In genomic region chr12:6966351-6966750, GRCh38 we compare ENCODE assay signal across 16 cellular contexts. TPM values are rescaled to one million over a fixed set of nuclear protein-coding genes. Genes with fewer than 3 reads are reported as not detected.
A peak's percentile ranks its signal among the peaks of the same experiment; 100 is the strongest.
DNase-seq lines count a peak whose midpoint lies in the region; TF ChIP-seq lines count a peak whose summit lies in the region.
"Had no signal": no experiment of that assay in that cellular context is flagged by ENCODE, and none has a peak within 500 bp of the region (broad histone marks: within the 10 kb centered on the region; RNA-seq: fewer than 3 reads in every experiment).

No MANE protein-coding gene starts in this region.

- H3K27me3 ChIP-seq in transverse colon (no peaks in the 10 kb centered on the region), HAP-1 (ENCODE audit: low read depth) (no peaks in the 10 kb centered on the region), Caco-2 (replicated peaks; ENCODE audit: control insufficient read depth, insufficient read depth, low read length) (no peaks in the 10 kb centered on the region)

- no peaks in the 10 kb centered on the region for H3K27me3 Mint-ChIP-seq in activated naive CD4-positive, alpha-beta T cell treated with anti-CD3 and anti-CD28 coated beads, Interleukin-2, amount 50 U/mL, for 24 hours
- H3K27me3 Mint-ChIP-seq in activated CD4-positive, alpha-beta memory T cell treated with anti-CD3 and anti-CD28 coated beads for 36 hours, result no peaks in the 10 kb centered on the region
- H3K27me3 Mint-ChIP-seq in endothelial cell (ENCODE audit: unreplicated experiment) (peaks cover 18% of the 10 kb centered on the region), Caco-2 (ENCODE audit: insufficient read depth, unreplicated experiment) (no peaks in the 10 kb centered on the region)

- H3K4me3 ChIP-seq in transverse colon (no peak overlapping the region), HAP-1 (no peak overlapping the region), Caco-2 (ENCODE audit: low read depth, low read length) (no peak overlapping the region)

- POLR2A ChIA-PET in activated CD4-positive, alpha-beta memory T cell treated with anti-CD3 and anti-CD28 coated beads for 36 hours (lab: Charles Lee), result interaction anchor here (13.2 kb wide), 1 partner anchor 19 kb away, joined by 507 read pairs; the partner anchor contains the start of genes C12orf57, PTPN6 and RNU7-1
- POLR2A ChIA-PET in Caco-2 (lab: Charles Lee), result interaction anchor here (9.3 kb wide), 1 partner anchor 21 kb away, joined by 237 read pairs; the partner anchor contains the start of genes C12orf57 and RNU7-1

- in situ Hi-C loops in transverse colon (cut with MboI; ENCODE audit: low pct_ligation_motif_present in 1 of 4, low pct_unique_long_range_greater_than_20kb in 1 of 4, low sequenced_read_pairs in 3 of 4) (no loop called here), HAP-1 (cut with MboI; ENCODE audit: low sequenced_read_pairs) (no loop called here)

- H3K9me3 Mint-ChIP-seq in activated naive CD4-positive, alpha-beta T cell treated with anti-CD3 and anti-CD28 coated beads, Interleukin-2, amount 50 U/mL, for 24 hours, result no peaks in the 10 kb centered on the region
- no peaks in the 10 kb centered on the region for H3K9me3 Mint-ChIP-seq in activated CD4-positive, alpha-beta memory T cell treated with anti-CD3 and anti-CD28 coated beads for 36 hours
- H3K9me3 Mint-ChIP-seq in endothelial cell (ENCODE audit: unreplicated experiment), result no peaks in the 10 kb centered on the region
- H3K9me3 Mint-ChIP-seq in Caco-2 (ENCODE audit: unreplicated experiment), result no peaks in the 10 kb centered on the region

- no peak for TF ChIP-seq CTCF in endothelial cell (IDR thresholded peaks at IDR 0.05; ENCODE audit: unreplicated experiment)
- TF ChIP-seq CTCF in transverse colon (IDR thresholded peaks at IDR 0.05), result no peak
- TF ChIP-seq CTCF in Caco-2 (IDR thresholded peaks at IDR 0.05; ENCODE audit: insufficient read depth in 1 of 2, low read depth in 1 of 2, low read length in 1 of 2, severe bottlenecking in 1 of 2, unreplicated experiment in 1 of 2), result no peak

- H3K9me3 ChIP-seq in transverse colon (no peaks in the 10 kb centered on the region), HAP-1 (no peaks in the 10 kb centered on the region), Caco-2 (no peaks in the 10 kb centered on the region)

- TF ChIP-seq EP300 in transverse colon (IDR thresholded peaks at IDR 0.05; ENCODE audit: low read depth), result no peak

- CTCF ChIA-PET in activated CD4-positive, alpha-beta memory T cell treated with anti-CD3 and anti-CD28 coated beads for 36 hours (lab: Charles Lee), result interaction anchor here (1.0 to 13.5 kb wide), 4 partner anchors 17 to 141 kb away, joined by 3 to 586 read pairs (median 16); partner anchors contain the start of genes C12orf57, PTPN6 and RNU7-1
- CTCF ChIA-PET in Caco-2 (lab: Charles Lee), result interaction anchor here (0.7 to 8.6 kb wide), 2 partner anchors 21 to 55 kb away, joined by 4 to 241 read pairs; partner anchors contain the start of genes C12orf57 and RNU7-1

- no peak for TF ChIP-seq POLR2A in transverse colon (IDR thresholded peaks at IDR 0.05)

- BruUV-seq in Caco-2 (replicated peaks; lab: Mats Ljungman, UMichigan), result no TSS peak

- intact Hi-C loops in activated CD4-positive, alpha-beta memory T cell treated with anti-CD3 and anti-CD28 coated beads for 36 hours (cut with micrococcal nuclease), result no loop called here
- intact Hi-C loops in transverse colon (cut with DNase I; ENCODE audit: low total_unique reads), result loop anchor here (10.0 kb wide), 1 partner anchor 138 kb away; the partner anchor contains the start of gene C1RL
- intact Hi-C loops in Caco-2 (cut with micrococcal nuclease; ENCODE audit: unreplicated experiment), result no loop called here

- DNase-seq in activated naive CD4-positive, alpha-beta T cell treated with anti-CD3 and anti-CD28 coated beads, Interleukin-2, amount 50 U/mL, for 16 hours, result no peak
- no peak for DNase-seq in activated CD4-positive, alpha-beta memory T cell treated with anti-CD3 and anti-CD28 coated beads for 36 hours
- DNase-seq in endothelial cell (ENCODE audit: low spot score) (no peak), transverse colon (no peak), COLO668 (lab: John Stamatoyannopoulos, UW; ENCODE audit: unreplicated experiment) (no peak), HAP-1 (ENCODE audit: low spot score in 2 of 2) (no peak), Caco-2 (no peak)
- DNase-seq: activated CD4-positive, alpha-beta T cell treated with anti-CD3 and anti-CD28 coated beads for 48 hours; effector memory CD4-positive, alpha-beta T cell; NCI-H774; stimulated activated CD4-positive, alpha-beta T cell treated with anti-CD3 and anti-CD28 coated beads, Interleukin-4, amount 100 ng/mL, for 24 hours had no signal

- peak overlapping the region; percentile 67 for H3K4me3 Mint-ChIP-seq in activated naive CD4-positive, alpha-beta T cell treated with anti-CD3 and anti-CD28 coated beads, Interleukin-2, amount 50 U/mL, for 24 hours
- H3K4me3 Mint-ChIP-seq in activated CD4-positive, alpha-beta memory T cell treated with anti-CD3 and anti-CD28 coated beads for 36 hours, result no peak overlapping the region
- H3K4me3 Mint-ChIP-seq in endothelial cell (ENCODE audit: unreplicated experiment), result peak overlapping the region; percentile 80
- H3K4me3 Mint-ChIP-seq in Caco-2 (ENCODE audit: unreplicated experiment), result no peak overlapping the region

- 59 to 62% methylated on average over 4 to 7 of the region's 7 CpGs for WGBS in transverse colon (ENCODE audit: low coverage in 1 of 2), 2 donors

- peaks cover 26% of the 10 kb centered on the region for H3K36me3 Mint-ChIP-seq in activated naive CD4-positive, alpha-beta T cell treated with anti-CD3 and anti-CD28 coated beads, Interleukin-2, amount 50 U/mL, for 24 hours
- H3K36me3 Mint-ChIP-seq in activated CD4-positive, alpha-beta memory T cell treated with anti-CD3 and anti-CD28 coated beads for 36 hours, result peaks cover 47% of the 10 kb centered on the region
- H3K36me3 Mint-ChIP-seq in endothelial cell (ENCODE audit: low read depth, unreplicated experiment) (peaks cover 31% of the 10 kb centered on the region), Caco-2 (ENCODE audit: insufficient read depth, unreplicated experiment) (peaks cover 97% of the 10 kb centered on the region)

- H3K27ac Mint-ChIP-seq in activated naive CD4-positive, alpha-beta T cell treated with anti-CD3 and anti-CD28 coated beads, Interleukin-2, amount 50 U/mL, for 24 hours, result peak overlapping the region; percentile 69
- H3K27ac Mint-ChIP-seq in activated CD4-positive, alpha-beta memory T cell treated with anti-CD3 and anti-CD28 coated beads for 36 hours, result peak overlapping the region; percentile 89
- peak overlapping the region; percentile 61 for H3K27ac Mint-ChIP-seq in endothelial cell (ENCODE audit: unreplicated experiment)
- no peak overlapping the region for H3K27ac Mint-ChIP-seq in Caco-2 (ENCODE audit: unreplicated experiment)

- H3K4me1 Mint-ChIP-seq in activated naive CD4-positive, alpha-beta T cell treated with anti-CD3 and anti-CD28 coated beads, Interleukin-2, amount 50 U/mL, for 24 hours, result peaks cover 51% of the 10 kb centered on the region
- peaks cover 62% of the 10 kb centered on the region for H3K4me1 Mint-ChIP-seq in activated CD4-positive, alpha-beta memory T cell treated with anti-CD3 and anti-CD28 coated beads for 36 hours (ENCODE audit: low read depth)
- H3K4me1 Mint-ChIP-seq in endothelial cell (ENCODE audit: unreplicated experiment) (peaks cover 44% of the 10 kb centered on the region), Caco-2 (ENCODE audit: low read depth, unreplicated experiment) (peaks cover 26% of the 10 kb centered on the region)

- H3K4me1 ChIP-seq in transverse colon, result peaks cover 26 to 61% (median 46%) of the 10 kb centered on the region in 4 donors
- peaks cover 20% of the 10 kb centered on the region for H3K4me1 ChIP-seq in HAP-1
- peaks cover 33% of the 10 kb centered on the region for H3K4me1 ChIP-seq in Caco-2

- H3K27ac ChIP-seq in transverse colon, result peak overlapping the region; percentile 89 to 95 (median 94)

- H3K36me3 ChIP-seq in transverse colon, result peaks cover 0 to 18% (median 9%) of the 10 kb centered on the region in 4 donors
- peaks cover 56% of the 10 kb centered on the region for H3K36me3 ChIP-seq in HAP-1 (replicated peaks)
- peaks cover 19% of the 10 kb centered on the region for H3K36me3 ChIP-seq in Caco-2 (ENCODE audit: control insufficient read depth, insufficient read depth, low read length)

RNA-seq across cellular contexts. Expression of gene PHB2, which starts 4.1 kb away (rescaled TPM):
- total RNA-seq in activated CD4-positive, alpha-beta memory T cell treated with anti-CD3 and anti-CD28 coated beads for 36 hours, result 100 to 1,000 TPM; 334 to 346 TPM
- 288 TPM for total RNA-seq in endothelial cell (ENCODE audit: unreplicated experiment)
- total RNA-seq in transverse colon, result 100 to 1,000 TPM; 196 to 402 (median 263) TPM
- 411 and 479 TPM in 2 replicates for total RNA-seq in Caco-2 (2022)

RNA-seq across cellular contexts. Expression of gene EMG1, which starts 4.4 kb away (rescaled TPM):
- total RNA-seq in activated CD4-positive, alpha-beta memory T cell treated with anti-CD3 and anti-CD28 coated beads for 36 hours, result 10 to 100 TPM; 76.5 to 81.5 TPM
- total RNA-seq in endothelial cell (ENCODE audit: unreplicated experiment) (37.3 TPM), transverse colon (10 to 100 TPM in 3 of 4 donors, 1 to 10 TPM in 1; 5.6 to 30.6 (median 26.6) TPM), Caco-2 (2022) (149 and 161 TPM in 2 replicates)

RNA-seq across cellular contexts. Expression of gene PTPN6, which starts 15.2 kb away (rescaled TPM):
- total RNA-seq in activated CD4-positive, alpha-beta memory T cell treated with anti-CD3 and anti-CD28 coated beads for 36 hours, result 100 to 1,000 TPM; 321 to 324 TPM
- total RNA-seq in endothelial cell (ENCODE audit: unreplicated experiment), result 22.1 TPM
- total RNA-seq in transverse colon, result 10 to 100 TPM; 21.7 to 49.0 (median 36.1) TPM
- 43.9 and 54.8 TPM in 2 replicates for total RNA-seq in Caco-2 (2022)
- total RNA-seq: fibroblast of villous mesenchyme had no signal

RNA-seq across cellular contexts. Expression of gene C12orf57, which starts 22.5 kb away (rescaled TPM):
- 100 to 1,000 TPM; 257 to 272 TPM for total RNA-seq in activated CD4-positive, alpha-beta memory T cell treated with anti-CD3 and anti-CD28 coated beads for 36 hours
- total RNA-seq in endothelial cell (ENCODE audit: unreplicated experiment), result 225 TPM
- total RNA-seq in transverse colon, result 100 to 1,000 TPM; 303 to 452 (median 386) TPM
- 111 TPM in 2 replicates for total RNA-seq in Caco-2 (2022)

RNA-seq across cellular contexts. Expression of gene RNU7-1, which starts 22.7 kb away (rescaled TPM):
- total RNA-seq in activated CD4-positive, alpha-beta memory T cell treated with anti-CD3 and anti-CD28 coated beads for 36 hours, result not detected
- total RNA-seq in endothelial cell (ENCODE audit: unreplicated experiment) (not detected), transverse colon (not detected), Caco-2 (2022) (not detected in 2 replicates)
- total RNA-seq: fibroblast of villous mesenchyme, lower leg skin, RPMI7951, ureter had no signal

Comparison
In these comparisons a context has a peak if more than half of its experiments do, and no peak if none do; other contexts are left out.
1. H3K4me3 Mint-ChIP-seq: peak in activated naive CD4-positive, alpha-beta T cell treated with anti-CD3 and anti-CD28 coated beads, Interleukin-2, amount 50 U/mL, for 24 hours (single experiment) and endothelial cell (single experiment); none in activated CD4-positive, alpha-beta memory T cell treated with anti-CD3 and anti-CD28 coated beads for 36 hours (single experiment) and Caco-2 (single experiment).